In genomic region chr6:41546475-41546865, GRCh38 we compare ENCODE assay signal across 8 cellular contexts. TPM values are rescaled to one million over a fixed set of nuclear protein-coding genes. Genes with fewer than 3 reads are reported as not detected.
DNase-seq lines count a peak whose midpoint lies in the region; ATAC-seq and TF ChIP-seq lines count a peak whose summit lies in the region.

No MANE protein-coding gene starts in this region.

- H3K9me3 ChIP-seq in HUES64 (ENCODE audit: insufficient read depth, low read depth, low read length) (no peaks in the 10 kb centered on the region), adrenal gland (replicated peaks in 1 of 3) (no peaks in the 10 kb centered on the region), iPS-20b (ENCODE audit: insufficient read depth, low read depth, low read length) (no peaks in the 10 kb centered on the region)

- H3K4me3 ChIP-seq in HUES64 (ENCODE audit: low read length) (peak overlapping the region; percentile 76), adrenal gland (peak overlapping the region in 2 of 4 donors; percentile 76 to 97), iPS-20b (ENCODE audit: low read length) (peak overlapping the region; percentile 92; the same call in 1 of the 2 replicates)

- H3K27me3 ChIP-seq in HUES64 (ENCODE audit: insufficient read depth, low read length), result peaks cover 82% of the 10 kb centered on the region
- no peaks in the 10 kb centered on the region for H3K27me3 ChIP-seq in adrenal gland
- H3K27me3 ChIP-seq in iPS-20b (ENCODE audit: insufficient read depth, low read length), result peaks cover 76% of the 10 kb centered on the region

- ATAC-seq in GM21528 (IDR thresholded peaks at IDR 0.05; ENCODE audit: low FRiP score, unreplicated experiment), result peak; percentile 52

- intact Hi-C loops in adrenal gland (cut with DNase I), result loop anchor here in 1 of 2 donors (5.0 kb wide), 1 partner anchor 41 kb away; no protein-coding TSS in a partner anchor

- no peak for TF ChIP-seq CTCF in adrenal gland (IDR thresholded peaks at IDR 0.05)

- no peaks in the 10 kb centered on the region for H3K36me3 ChIP-seq in HUES64 (ENCODE audit: insufficient read depth, low read length)
- no peaks in the 10 kb centered on the region for H3K36me3 ChIP-seq in adrenal gland (replicated peaks in 1 of 2)
- H3K36me3 ChIP-seq in iPS-20b (ENCODE audit: insufficient read depth, low read depth, low read length), result no peaks in the 10 kb centered on the region; the same call in 1 of the 2 replicates

- TF ChIP-seq POLR2A in adrenal gland (IDR thresholded peaks at IDR 0.05), result peak in 1 of 2 donors; percentile 56

- DNase-seq in DMS 273 (lab: John Stamatoyannopoulos, UW; ENCODE audit: unreplicated experiment) (peak; percentile 83), DMS 273 treated with DMSO at 0.1 percent for 48 hours (lab: John Stamatoyannopoulos, UW) (no peak), adrenal gland (no peak)
- DNase-seq in stimulated activated CD8-positive, alpha-beta memory T cell treated with anti-CD3 and anti-CD28 coated beads, Interleukin-4, amount 100 ng/mL, for 48 hours, result peak; percentile 61
- DNase-seq in activated CD8-positive, alpha-beta memory T cell treated with anti-CD3 and anti-CD28 coated beads for 24 hours, result no peak

- under 1% methylated on average over 67 of the region's 67 CpGs for WGBS in HUES64
- 0 to 1% (median 0%) methylated on average over 14 to 66 of the region's 67 CpGs; no CpG with 5 or more reads in 1 of the 4 donors for WGBS in adrenal gland, 4 donors

- H3K27ac ChIP-seq in HUES64 (ENCODE audit: low read depth, low read length) (no peak overlapping the region), adrenal gland (peak overlapping the region in 3 of 5 donors; percentile 71 to 95 (median 74)), iPS-20b (ENCODE audit: low read length) (no peak overlapping the region)

- H3K9ac ChIP-seq in HUES64 (ENCODE audit: low read depth, low read length) (peak overlapping the region; percentile 26; the same call in 1 of the 2 replicates), iPS-20b (ENCODE audit: low read depth, low read length) (no peak overlapping the region)

- H3K4me1 ChIP-seq in HUES64 (ENCODE audit: insufficient read depth, low read length) (peaks cover 37% of the 10 kb centered on the region), adrenal gland (replicated peaks in 1 of 2) (peaks cover 14 to 22% of the 10 kb centered on the region in 2 donors), iPS-20b (ENCODE audit: insufficient read depth, low read length) (peaks cover 32% of the 10 kb centered on the region)

RNA-seq across cellular contexts. Expression of gene FOXP4, which starts 0.3 kb away (rescaled TPM):
- 17.5 TPM for polyA plus RNA-seq in HUES64 (2013, experiment 1 of 2)
- polyA plus RNA-seq in HUES64 (2013, experiment 2 of 2), result 21.1 TPM
- 10 to 100 TPM in 5 of 8 donors, 1 to 10 TPM in 3; 6.8 to 17.3 (median 13.2) TPM for total RNA-seq in adrenal gland
- 10 to 100 TPM in 2 of 3 donors, 1 to 10 TPM in 1; 3.7 to 18.2 (median 10.0) TPM for polyA plus RNA-seq in adrenal gland

Comparison
In these comparisons a context has a peak if more than half of its experiments do, and no peak if none do; other contexts are left out.
1. DNase-seq: peak in DMS 273 (single experiment) and stimulated activated CD8-positive, alpha-beta memory T cell treated with anti-CD3 and anti-CD28 coated beads, Interleukin-4, amount 100 ng/mL, for 48 hours (single experiment); none in DMS 273 treated with DMSO at 0.1 percent for 48 hours (single experiment), adrenal gland (0 of 7) and activated CD8-positive, alpha-beta memory T cell treated with anti-CD3 and anti-CD28 coated beads for 24 hours (single experiment).
2. H3K27ac ChIP-seq: peak in adrenal gland (3 of 5); none in HUES64 (single experiment) and iPS-20b (single experiment).